8 cellular contexts compared by ENCODE assay signal in the genomic region with DNA sequence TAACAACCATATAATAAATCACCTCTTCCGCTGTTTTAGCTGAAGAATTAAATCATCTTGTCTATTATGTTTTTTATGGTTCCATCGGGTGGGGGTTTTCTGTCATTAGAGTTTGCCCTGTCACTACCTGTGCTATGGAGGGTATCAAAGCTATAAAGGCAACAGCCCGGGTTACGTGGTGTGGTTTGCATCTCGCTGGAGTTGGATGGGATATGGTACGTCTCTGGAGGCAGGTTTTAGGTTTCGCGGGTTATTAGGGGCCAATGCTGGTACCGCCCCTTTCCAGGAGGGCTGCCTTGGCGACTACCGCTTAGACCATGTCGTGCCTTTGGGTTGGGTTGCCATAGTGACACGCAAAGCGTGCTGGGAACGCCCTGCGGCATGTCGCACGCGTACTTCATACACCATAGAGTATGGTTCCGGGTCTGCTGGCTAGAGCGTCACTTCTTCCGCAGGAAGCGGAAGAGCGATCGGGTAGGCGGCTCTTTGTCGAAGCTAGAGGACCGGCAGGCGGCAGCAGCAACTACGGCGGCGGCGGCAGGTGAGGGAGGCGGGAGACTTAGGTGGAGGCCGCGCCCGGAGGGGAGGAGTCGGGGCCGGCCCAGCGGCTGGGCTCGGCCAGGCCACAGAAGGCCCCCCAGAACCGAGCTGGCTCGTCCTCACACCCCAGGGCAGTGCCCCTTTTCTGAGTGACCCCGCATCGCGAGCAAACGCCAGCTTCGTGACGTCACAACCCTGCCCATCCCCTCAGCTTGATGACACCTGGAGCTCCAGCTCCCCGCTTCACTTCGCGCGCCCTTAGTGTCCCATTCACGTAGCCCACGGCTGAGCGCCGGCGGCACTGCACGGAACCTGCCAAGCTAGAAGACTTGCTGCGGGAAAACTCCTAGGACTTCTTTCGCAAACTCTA. TPM values are rescaled to one million over a fixed set of nuclear protein-coding genes. Genes with fewer than 3 reads are reported as not detected.
DNase-seq lines count a peak whose midpoint lies in the region; ATAC-seq, FAIRE-seq and TF ChIP-seq lines count a peak whose summit lies in the region.

A gene with protein sequence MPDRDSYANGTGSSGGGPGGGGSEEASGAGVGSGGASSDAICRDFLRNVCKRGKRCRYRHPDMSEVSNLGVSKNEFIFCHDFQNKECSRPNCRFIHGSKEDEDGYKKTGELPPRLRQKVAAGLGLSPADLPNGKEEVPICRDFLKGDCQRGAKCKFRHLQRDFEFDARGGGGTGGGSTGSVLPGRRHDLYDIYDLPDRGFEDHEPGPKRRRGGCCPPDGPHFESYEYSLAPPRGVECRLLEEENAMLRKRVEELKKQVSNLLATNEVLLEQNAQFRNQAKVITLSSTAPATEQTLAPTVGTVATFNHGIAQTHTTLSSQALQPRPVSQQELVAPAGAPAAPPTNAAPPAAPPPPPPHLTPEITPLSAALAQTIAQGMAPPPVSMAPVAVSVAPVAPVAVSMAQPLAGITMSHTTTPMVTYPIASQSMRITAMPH (plus strand): TSS at position 489 of the 910 bp plus-strand sequence. CDS start 2,297 bp downstream, outside the sequence.

- TF ChIP-seq CTCF in H9 (conservative IDR thresholded peaks at IDR 0.05) (peak; percentile 54; the same call in 2 of the 3 replicates), foreskin keratinocyte (conservative IDR thresholded peaks at IDR 0.05) (peak; percentile 88), neural progenitor cell (IDR thresholded peaks at IDR 0.05) (peak; percentile 60)

- H3K79me2 ChIP-seq in H9 (ENCODE audit: insufficient read depth, low read length), result peaks cover 3% of the 10 kb centered on the region; the same call in 1 of the 2 replicates
- peaks cover 23% of the 10 kb centered on the region for H3K79me2 ChIP-seq in neural progenitor cell (ENCODE audit: low read depth)

- no peak within 1 kb of the TSS for H2BK5ac ChIP-seq in H9 (ENCODE audit: insufficient read length, low read length)

- no peak within 1 kb of the TSS for H2BK120ac ChIP-seq in H9 (ENCODE audit: low read depth, low read length, poor library complexity, severe bottlenecking)

- H3K4me3 Mint-ChIP-seq in H9 (peak within 1 kb of the TSS; percentile 97 to 98), neural progenitor cell (peak within 1 kb of the TSS; percentile 99)

- H3K9ac ChIP-seq in H9 (ENCODE audit: extremely low read depth, insufficient read length, low read length) (peak within 1 kb of the TSS; percentile 100), neural progenitor cell (peak within 1 kb of the TSS; percentile 98)

- H3K27me3 Mint-ChIP-seq in H9 (ENCODE audit: low read depth) (peaks cover 2% of the 10 kb centered on the region; the same call in 1 of the 2 replicates), neural progenitor cell (ENCODE audit: insufficient read depth, low read depth) (peaks cover 7% of the 10 kb centered on the region)

- H3K27ac ChIP-seq in H9 (ENCODE audit: insufficient read length, low read depth, low read length) (peak within 1 kb of the TSS; percentile 97), foreskin keratinocyte (peak within 1 kb of the TSS; percentile 90), neural progenitor cell (peak within 1 kb of the TSS; percentile 96)

- H3K18ac ChIP-seq in H9 (ENCODE audit: insufficient read length, low read depth, low read length), result peak within 1 kb of the TSS; percentile 98

- no peaks in the 10 kb centered on the region for H3K27me3 ChIP-seq in H9 (ENCODE audit: insufficient read depth, low read length)
- no peaks in the 10 kb centered on the region for H3K27me3 ChIP-seq in foreskin keratinocyte
- H3K27me3 ChIP-seq in neural progenitor cell, result no peaks in the 10 kb centered on the region

- no peaks in the 10 kb centered on the region for H3K9me3 ChIP-seq in H9 (ENCODE audit: control insufficient read depth, low read depth, low read length)
- H3K9me3 ChIP-seq in neural progenitor cell (ENCODE audit: low read depth), result no peaks in the 10 kb centered on the region

- no peak within 1 kb of the TSS for H2AK5ac ChIP-seq in H9 (ENCODE audit: insufficient read length, low read length)

- H4K20me1 ChIP-seq in H9 (ENCODE audit: control insufficient read depth, insufficient read depth, insufficient read length) (no peaks in the 10 kb centered on the region), neural progenitor cell (ENCODE audit: low read depth) (peaks cover 26% of the 10 kb centered on the region)

- no peak within 1 kb of the TSS; the same call in 1 of the 2 replicates for H3K4ac ChIP-seq in H9 (ENCODE audit: low read depth, low read length)

- H3K4me3 ChIP-seq in neural progenitor cell, result peak within 1 kb of the TSS; percentile 62

- WGBS in H9 (ENCODE audit: extremely low coverage, insufficient read length, low lambda C conversion rate), result no CpG with 5 or more reads among the region's 61 CpGs

- H3K36me3 Mint-ChIP-seq in H9 (ENCODE audit: insufficient read depth in 1 of 3, low read depth in 3 of 3), result peaks cover 36 to 57% (median 47%) of the 10 kb centered on the region in 3 experiments
- peaks cover 28% of the 10 kb centered on the region for H3K36me3 Mint-ChIP-seq in neural progenitor cell

- H3K23me2 ChIP-seq in H9 (ENCODE audit: insufficient read length, low read depth, low read length, poor library complexity, severe bottlenecking), result peaks cover 8% of the 10 kb centered on the region

- no peak within 1 kb of the TSS for H3K23ac ChIP-seq in H9 (ENCODE audit: insufficient read length, low read depth, low read length)

- FAIRE-seq in G401.6 (lab: Jason Lieb, UNC), result peak; percentile 97

- H3T11ph ChIP-seq in H9 (ENCODE audit: low read length), result no peak within 1 kb of the TSS

- H2AFZ ChIP-seq in H9 (ENCODE audit: low read length) (no peak within 1 kb of the TSS), neural progenitor cell (replicated peaks) (peak within 1 kb of the TSS; percentile 12)

- DNase-seq in H9 (peak; percentile 100), M059J (ENCODE audit: low read depth) (peak; percentile 98), SHP77 (lab: John Stamatoyannopoulos, UW) (peak; percentile 98), activated gamma-delta T cell treated with Interleukin-2 at 50 U/mL for 16 hours (peak; percentile 96), foreskin keratinocyte (peak; percentile 97 to 98), neural progenitor cell (ENCODE audit: low spot score) (peak; percentile 99), stromal cell of bone marrow (ENCODE audit: low read depth) (peak; percentile 98)

- no peak within 1 kb of the TSS for H2BK12ac ChIP-seq in H9 (ENCODE audit: insufficient read length, low read depth, low read length)

- H3K9me3 Mint-ChIP-seq in H9 (peaks cover 3 to 7% of the 10 kb centered on the region in 2 experiments; a peak in 2 of 5 replicates), neural progenitor cell (no peaks in the 10 kb centered on the region)

- no peak within 1 kb of the TSS for H4K8ac ChIP-seq in H9 (replicated peaks; ENCODE audit: insufficient read length, low read depth, low read length)

- H3K36me3 ChIP-seq in neural progenitor cell, result peaks cover 3% of the 10 kb centered on the region

- H4K91ac ChIP-seq in H9 (ENCODE audit: insufficient read length, low read depth, low read length), result no peak within 1 kb of the TSS

- no peak within 1 kb of the TSS for H2BK20ac ChIP-seq in H9 (ENCODE audit: low read depth, low read length, poor library complexity, severe bottlenecking)

- peaks cover 60% of the 10 kb centered on the region for H3F3A ChIP-seq in neural progenitor cell (ENCODE audit: low read depth)

- H3K27ac Mint-ChIP-seq in H9 (peak within 1 kb of the TSS; percentile 99 to 100 (median 100)), neural progenitor cell (peak within 1 kb of the TSS; percentile 98)

- H2BK15ac ChIP-seq in H9 (ENCODE audit: low read depth, low read length), result no peak within 1 kb of the TSS

- H3K4me1 ChIP-seq in H9 (ENCODE audit: insufficient read depth, low read length) (no peaks in the 10 kb centered on the region; the same call in 1 of the 2 replicates), foreskin keratinocyte (peaks cover 15% of the 10 kb centered on the region), neural progenitor cell (peaks cover 12% of the 10 kb centered on the region)

- peak within 1 kb of the TSS; percentile 66; the same call in 1 of the 2 replicates for H3K14ac ChIP-seq in H9 (ENCODE audit: insufficient read depth, low read length)

- H3K4me1 Mint-ChIP-seq in H9, result peaks cover 25 to 27% of the 10 kb centered on the region in 2 experiments
- H3K4me1 Mint-ChIP-seq in neural progenitor cell, result peaks cover 25% of the 10 kb centered on the region

- no peak within 1 kb of the TSS for H4K5ac ChIP-seq in H9 (ENCODE audit: insufficient read length, low read depth, low read length)

- H3K4me2 ChIP-seq in H9 (ENCODE audit: insufficient read depth, insufficient read length, low read length), result peak within 1 kb of the TSS; percentile 78
- H3K4me2 ChIP-seq in neural progenitor cell, result peak within 1 kb of the TSS; percentile 99

- no peaks in the 10 kb centered on the region for H3K79me1 ChIP-seq in H9 (ENCODE audit: insufficient read depth, low read depth, low read length, poor library complexity, severe bottlenecking)

- H3K56ac ChIP-seq in H9 (ENCODE audit: insufficient read length, low read depth, low read length), result no peak within 1 kb of the TSS

- ATAC-seq in foreskin keratinocyte, result peak; percentile 81

RNA-seq across cellular contexts. Expression of the gene that starts here (rescaled TPM):
- total RNA-seq in H9 (2021) (8.9 and 9.4 TPM in 2 replicates), foreskin keratinocyte (2.4 and 2.9 TPM in 2 replicates), neural progenitor cell (ENCODE audit: low replicate concordance) (10.3 and 10.8 TPM in 2 replicates)
- total RNA-seq in M059J (2014; rRNA removed; shearing (Covaris generic)), result 1.4 and 2.1 TPM in 2 replicates
- polyA plus RNA-seq in foreskin keratinocyte, result 1.4 and 1.5 TPM in 2 replicates

Comparison
In these comparisons a context has a peak if more than half of its experiments do, and no peak if none do; other contexts are left out.
1. Peak in every context shown above with its lines: DNase-seq, ATAC-seq, H3K4me3 ChIP-seq and H3K27ac ChIP-seq.